ENCODE assay signal across 22 cellular contexts in genomic region chr17:55563363-55563762, GRCh38.
"Had no signal": no experiment of that assay in that cellular context is flagged by ENCODE, and none has a peak within 500 bp of the region (broad histone marks: within the 10 kb centered on the region; RNA-seq: fewer than 3 reads in every experiment).

No MANE protein-coding gene starts in this region.

- DNase-seq: activated B cell treated with CpG ODN at 0.5 μM for 24 hours; activated CD4-positive, alpha-beta memory T cell treated with anti-CD3 and anti-CD28 coated beads for 36 hours; activated CD4-positive, alpha-beta T cell treated with anti-CD3 and anti-CD28 coated beads for 1 hour; activated CD4-positive, alpha-beta T cell treated with anti-CD3 and anti-CD28 coated beads, Interleukin-2, amount 10 ng/mL, durations not matched to agents 7 days and 5 days; activated gamma-delta T cell; activated naive CD4-positive, alpha-beta T cell treated with anti-CD3 and anti-CD28 coated beads for 36 hours; activated T-cell treated with anti-CD3 and anti-CD28 coated beads for 4 hours; activated T-cell treated with anti-CD3 and anti-CD28 coated beads, Interleukin-2, amount 50 U/mL, for 48 hours; amygdala; cortex of kidney; NCI-H1048; NCI-H146; NCI-H2029 treated with DMSO at 0.1 percent for 48 hours; NCI-H524 treated with DMSO at 0.1 percent for 48 hours; NCI-H748 treated with DMSO at 0.1 percent for 48 hours; RPMI8226; T-cell; T-helper 2 cell; T1000 had no signal

- H3K27ac ChIP-seq: SK-N-MC had no signal

- H3K4me3 ChIP-seq: SK-N-MC had no signal

- ATAC-seq: activated T-helper 17 cell treated with anti-CD3 and anti-CD28 coated beads, Interleukin-2, amount 50 U/mL, for 72 hours; Panc1; T-cell had no signal
